Comparison of ENCODE assay signal across 18 cellular contexts in genomic region chr6:114862809-114863208, GRCh38.
"Had no signal": no experiment of that assay in that cellular context is flagged by ENCODE, and none has a peak within 500 bp of the region (broad histone marks: within the 10 kb centered on the region; RNA-seq: fewer than 3 reads in every experiment).

No MANE protein-coding gene starts in this region.

- H3K27me3 ChIP-seq: colonic mucosa, gastroesophageal sphincter, left lung, tibial nerve had no signal

- ATAC-seq: activated CD4-positive, alpha-beta T cell treated with anti-CD3 and anti-CD28 coated beads for 36 hours; gastroesophageal sphincter; left lung; natural killer cell treated with Interleukin-12 subunit alpha and Interleukin-12 subunit beta and Interleukin-15 and Interleukin-18, amount 100 ng/mL, for 72 hours; sciatic nerve; stimulated activated naive B cell treated with anti-CD40 and anti-IgM and Interleukin-4, amounts not matched to agents 10 μg/mL and 1 μg/mL and 100 μg/mL, for 72 hours had no signal

- DNase-seq: activated CD4-positive, alpha-beta memory T cell treated with anti-CD3 and anti-CD28 coated beads, Interleukin-2, amount 10 ng/mL, durations not matched to agents 7 days and 5 days; activated CD4-positive, alpha-beta T cell treated with anti-CD3 and anti-CD28 coated beads for 36 hours; activated gamma-delta T cell; activated naive CD8-positive, alpha-beta T cell treated with anti-CD3 and anti-CD28 coated beads, Interleukin-2, amount 10 ng/mL, durations not matched to agents 7 days and 5 days; activated T-cell treated with anti-CD3 and anti-CD28 coated beads, Interleukin-2, amount 50 U/mL, for 48 hours; aorta; colonic mucosa; left lung; occipital lobe; stimulated activated CD4-positive, alpha-beta T cell treated with anti-CD3 and anti-CD28 coated beads, Interleukin-2, amount 100 ng/mL, for 24 hours; stimulated activated naive B cell treated with anti-CD40 and anti-IgM and Interleukin-4, amounts not matched to agents 10 μg/mL and 1 μg/mL and 100 μg/mL, for 72 hours; T-helper 9 cell; WERI-Rb-1 had no signal

- H3K4me1 ChIP-seq: colonic mucosa, gastroesophageal sphincter, left lung, prostate gland, tibial nerve had no signal

- H3K36me3 ChIP-seq: colonic mucosa, gastroesophageal sphincter, left lung, prostate gland, tibial nerve, WERI-Rb-1 had no signal

- H3K9me3 ChIP-seq: colonic mucosa, prostate gland, tibial nerve had no signal

- H3K27ac ChIP-seq: colonic mucosa, gastroesophageal sphincter, left lung, prostate gland, tibial nerve, WERI-Rb-1 had no signal

- H3K4me3 ChIP-seq: colonic mucosa, gastroesophageal sphincter, left lung, prostate gland, tibial nerve had no signal
